ENCODE assay signal across 1 cellular context in genomic region chr12:108562348-108563134, GRCh38.
A peak's percentile ranks its signal among the peaks of the same experiment; 100 is the strongest.
TF ChIP-seq lines count a peak whose summit lies in the region.

ISCU (plus strand) TSS chr12:108562596; CDS start chr12:108562623, 27 bp downstream.

TF ChIP-seq in HEK293, 187 proteins besides CTCF, POLR2A, EP300 and RAD21 (continued from another document and continues in another):
- no peak for TF ChIP-seq ZNF513 (tag by site-specific recombination; IDR thresholded peaks at IDR 0.05)
- TF ChIP-seq WT1 (tag by site-specific recombination; IDR thresholded peaks at IDR 0.05) = no peak
- TF ChIP-seq PRDM2 (tag by site-specific recombination; IDR thresholded peaks at IDR 0.05; ENCODE audit: borderline replicate concordance) = no peak
- no peak for TF ChIP-seq TCF7L2 (IDR thresholded peaks at IDR 0.05; ENCODE audit: borderline replicate concordance, low read depth, low read length)
- no peak for TF ChIP-seq ZNF768 (tag by site-specific recombination; IDR thresholded peaks at IDR 0.05)
- no peak for TF ChIP-seq ZNF391 (tag by site-specific recombination; IDR thresholded peaks at IDR 0.05; ENCODE audit: borderline replicate concordance, low read depth)
- TF ChIP-seq ZBTB1 (tag by site-specific recombination; IDR thresholded peaks at IDR 0.05) = no peak
- TF ChIP-seq ZSCAN18 (tag by site-specific recombination; IDR thresholded peaks at IDR 0.05) = no peak
- TF ChIP-seq BCL11A (tag by site-specific recombination; IDR thresholded peaks at IDR 0.05; ENCODE audit: low read depth) = no peak
- no peak for TF ChIP-seq ZNF707 (tag by site-specific recombination; IDR thresholded peaks at IDR 0.05)
- no peak for TF ChIP-seq ZNF837 (tag by site-specific recombination; IDR thresholded peaks at IDR 0.05)
- no peak for TF ChIP-seq ZNF560 (tag by site-specific recombination; IDR thresholded peaks at IDR 0.05; ENCODE audit: borderline replicate concordance)
- peak; percentile 73 for TF ChIP-seq KLF9 (tag by site-specific recombination; IDR thresholded peaks at IDR 0.05; ENCODE audit: low read depth)
- TF ChIP-seq INSM2 (tag by site-specific recombination; IDR thresholded peaks at IDR 0.05) = no peak
- no peak for TF ChIP-seq ZIC2 (tag by site-specific recombination; IDR thresholded peaks at IDR 0.05)
- no peak for TF ChIP-seq ZNF830 (tag by site-specific recombination; IDR thresholded peaks at IDR 0.05; ENCODE audit: low read depth)
- no peak for TF ChIP-seq HIC1 (tag by site-specific recombination; IDR thresholded peaks at IDR 0.05)
- TF ChIP-seq ELK4 (IDR thresholded peaks at IDR 0.05; ENCODE audit: borderline replicate concordance, low read depth, low read length) = no peak
- peak; percentile 22; the same call in 1 of the 2 replicates for TF ChIP-seq ZNF2 (tag by site-specific recombination; IDR thresholded peaks at IDR 0.05)
- no peak for TF ChIP-seq ZNF266 (tag by site-specific recombination; IDR thresholded peaks at IDR 0.05; ENCODE audit: low read depth)
- TF ChIP-seq GLI4 (tag by site-specific recombination; IDR thresholded peaks at IDR 0.05) = no peak
- no peak for TF ChIP-seq SCRT1 (tag by site-specific recombination; IDR thresholded peaks at IDR 0.05; ENCODE audit: borderline replicate concordance)
- no peak for TF ChIP-seq ZNF704 (tag by site-specific recombination; IDR thresholded peaks at IDR 0.05)
- no peak for TF ChIP-seq ZNF169 (tag by site-specific recombination; IDR thresholded peaks at IDR 0.05)
- TF ChIP-seq ZNF776 (tag by site-specific recombination; IDR thresholded peaks at IDR 0.05; ENCODE audit: borderline replicate concordance) = no peak
- TF ChIP-seq ZNF335 (tag by site-specific recombination; conservative IDR thresholded peaks at IDR 0.05) = no peak; the same call in 1 of the 2 replicates
- no peak for TF ChIP-seq ZNF133 (tag by site-specific recombination; IDR thresholded peaks at IDR 0.05)
- no peak for TF ChIP-seq ZNF610 (tag by site-specific recombination; IDR thresholded peaks at IDR 0.05; ENCODE audit: borderline replicate concordance)
- no peak for TF ChIP-seq SCRT2 (tag by site-specific recombination; IDR thresholded peaks at IDR 0.05)
- no peak for TF ChIP-seq ZNF585B (tag by site-specific recombination; IDR thresholded peaks at IDR 0.05)
- TF ChIP-seq ZNF274 (IDR thresholded peaks at IDR 0.05; ENCODE audit: low read length) = no peak
- no peak for TF ChIP-seq ZNF274 (tag by site-specific recombination; IDR thresholded peaks at IDR 0.05; ENCODE audit: borderline replicate concordance)
- TF ChIP-seq ZNF548 (tag by site-specific recombination; IDR thresholded peaks at IDR 0.05) = no peak
- no peak for TF ChIP-seq ZNF24 (tag by site-specific recombination; IDR thresholded peaks at IDR 0.05)
- no peak for TF ChIP-seq ZNF677 (tag by site-specific recombination; IDR thresholded peaks at IDR 0.05)
- no peak for TF ChIP-seq ZNF645 (tag by site-specific recombination; IDR thresholded peaks at IDR 0.05)
- TF ChIP-seq ZNF580 (tag by site-specific recombination; IDR thresholded peaks at IDR 0.05) = no peak
- no peak for TF ChIP-seq ZFP69B (tag by site-specific recombination; IDR thresholded peaks at IDR 0.05)
- TF ChIP-seq ZNF175 (tag by site-specific recombination; IDR thresholded peaks at IDR 0.05) = no peak
- no peak for TF ChIP-seq ZNF747 (tag by site-specific recombination; IDR thresholded peaks at IDR 0.05)
- no peak for TF ChIP-seq REPIN1 (tag by site-specific recombination; IDR thresholded peaks at IDR 0.05; ENCODE audit: low read depth)
- TF ChIP-seq ZNF660 (tag by site-specific recombination; IDR thresholded peaks at IDR 0.05) = no peak; the same call in none of the 2 replicates
- peak; percentile 60; the same call in 1 of the 2 replicates for TF ChIP-seq ZBTB7A (tag by site-specific recombination; IDR thresholded peaks at IDR 0.05; ENCODE audit: low read depth)
- TF ChIP-seq ZBTB48 (tag by site-specific recombination; IDR thresholded peaks at IDR 0.05) = peak; percentile 29; the same call in 1 of the 2 replicates
- TF ChIP-seq ZNF692 (tag by site-specific recombination; IDR thresholded peaks at IDR 0.05) = no peak
- no peak for TF ChIP-seq ZNF76 (tag by site-specific recombination; IDR thresholded peaks at IDR 0.05; ENCODE audit: borderline replicate concordance, low read depth)
- TF ChIP-seq ZNF341 (tag by site-specific recombination; IDR thresholded peaks at IDR 0.05; ENCODE audit: low read depth) = no peak
- no peak for TF ChIP-seq ZNF664 (tag by site-specific recombination; IDR thresholded peaks at IDR 0.05)
- no peak for TF ChIP-seq OVOL3 (tag by site-specific recombination; IDR thresholded peaks at IDR 0.05)
- TF ChIP-seq BCL11B (tag by site-specific recombination; IDR thresholded peaks at IDR 0.05; ENCODE audit: low read depth) = no peak
